ENCODE assay signal across 24 cellular contexts in genomic region chr6:168374051-168374502, GRCh38. TPM values are rescaled to one million over a fixed set of nuclear protein-coding genes. Genes with fewer than 3 reads are reported as not detected.
"Had no signal": no experiment of that assay in that cellular context is flagged by ENCODE, and none has a peak within 500 bp of the region (broad histone marks: within the 10 kb centered on the region; RNA-seq: fewer than 3 reads in every experiment).

No MANE protein-coding gene starts in this region.

- H3K27me3 Mint-ChIP-seq: activated B cell treated with CpG ODN at 0.5 μM for 24 hours; activated CD8-positive, alpha-beta T cell treated with anti-CD3 and anti-CD28 coated beads for 36 hours; activated T-helper 17 cell treated with anti-CD3 and anti-CD28 coated beads, Interleukin-2, amount 50 U/mL, for 72 hours; stimulated activated memory B cell treated with anti-CD40 and anti-IgM and Interleukin-4, amounts not matched to agents 10 μg/mL and 1 μg/mL and 100 μg/mL, for 72 hours had no signal

- H3K4me3 Mint-ChIP-seq: activated B cell treated with CpG ODN at 0.5 μM for 24 hours; activated CD8-positive, alpha-beta T cell treated with anti-CD3 and anti-CD28 coated beads for 36 hours; activated naive CD4-positive, alpha-beta T cell treated with anti-CD3 and anti-CD28 coated beads for 36 hours; activated naive CD8-positive, alpha-beta T cell treated with anti-CD3 and anti-CD28 coated beads, Interleukin-2, amount 50 U/mL, for 24 hours; activated T-helper 17 cell treated with anti-CD3 and anti-CD28 coated beads, Interleukin-2, amount 50 U/mL, for 72 hours; brain; naive B cell; neural crest cell; stimulated activated memory B cell treated with anti-CD40 and anti-IgM and Interleukin-4, amounts not matched to agents 10 μg/mL and 1 μg/mL and 100 μg/mL, for 72 hours had no signal

- H3K27ac ChIP-seq: colonic mucosa, left lung, psoas muscle had no signal

- DNase-seq: activated B cell treated with CpG ODN at 0.5 μM for 24 hours; activated CD4-positive, alpha-beta T cell treated with anti-CD3 and anti-CD28 coated beads for 4 hours; activated CD8-positive, alpha-beta T cell treated with anti-CD3 and anti-CD28 coated beads for 36 hours; activated naive CD4-positive, alpha-beta T cell treated with anti-CD3 and anti-CD28 coated beads for 36 hours; activated naive CD8-positive, alpha-beta T cell treated with anti-CD3 and anti-CD28 coated beads, Interleukin-2, amount 50 U/mL, for 24 hours; activated T-cell treated with anti-CD3 and anti-CD28 coated beads, Interleukin-2, amount 50 U/mL, for 1 hour; anterior cingulate cortex; central memory CD4-positive, alpha-beta T cell; colonic mucosa; erythroblast; foreskin melanocyte; kidney; naive B cell; small intestine; stimulated activated CD4-positive, alpha-beta T cell treated with anti-CD3 and anti-CD28 coated beads, Interleukin-4, amount 100 ng/mL, for 4 hours; T-helper 9 cell had no signal

- H3K4me1 Mint-ChIP-seq: activated B cell treated with CpG ODN at 0.5 μM for 24 hours; activated T-helper 17 cell treated with anti-CD3 and anti-CD28 coated beads, Interleukin-2, amount 50 U/mL, for 72 hours; naive B cell; stimulated activated memory B cell treated with anti-CD40 and anti-IgM and Interleukin-4, amounts not matched to agents 10 μg/mL and 1 μg/mL and 100 μg/mL, for 72 hours had no signal

- H3K4me3 ChIP-seq: colonic mucosa, left lung, psoas muscle had no signal

- H3K27ac Mint-ChIP-seq: activated B cell treated with CpG ODN at 0.5 μM for 24 hours; activated CD8-positive, alpha-beta T cell treated with anti-CD3 and anti-CD28 coated beads for 36 hours; activated naive CD4-positive, alpha-beta T cell treated with anti-CD3 and anti-CD28 coated beads for 36 hours; activated naive CD8-positive, alpha-beta T cell treated with anti-CD3 and anti-CD28 coated beads, Interleukin-2, amount 50 U/mL, for 24 hours; activated T-helper 17 cell treated with anti-CD3 and anti-CD28 coated beads, Interleukin-2, amount 50 U/mL, for 72 hours; brain; naive B cell; stimulated activated memory B cell treated with anti-CD40 and anti-IgM and Interleukin-4, amounts not matched to agents 10 μg/mL and 1 μg/mL and 100 μg/mL, for 72 hours had no signal

- H3K36me3 Mint-ChIP-seq: brain; naive B cell; stimulated activated memory B cell treated with anti-CD40 and anti-IgM and Interleukin-4, amounts not matched to agents 10 μg/mL and 1 μg/mL and 100 μg/mL, for 72 hours had no signal

- H3K9me3 Mint-ChIP-seq: activated B cell treated with CpG ODN at 0.5 μM for 24 hours; activated CD8-positive, alpha-beta T cell treated with anti-CD3 and anti-CD28 coated beads for 36 hours; activated naive CD4-positive, alpha-beta T cell treated with anti-CD3 and anti-CD28 coated beads for 36 hours; activated naive CD8-positive, alpha-beta T cell treated with anti-CD3 and anti-CD28 coated beads, Interleukin-2, amount 50 U/mL, for 24 hours; activated T-helper 17 cell treated with anti-CD3 and anti-CD28 coated beads, Interleukin-2, amount 50 U/mL, for 72 hours; neural crest cell; stimulated activated memory B cell treated with anti-CD40 and anti-IgM and Interleukin-4, amounts not matched to agents 10 μg/mL and 1 μg/mL and 100 μg/mL, for 72 hours had no signal

- H3K4me1 ChIP-seq: colonic mucosa, left lung, psoas muscle had no signal

- H3K9me3 ChIP-seq: colonic mucosa, left lung, psoas muscle had no signal

- ATAC-seq: activated CD8-positive, alpha-beta T cell treated with anti-CD3 and anti-CD28 coated beads for 36 hours; activated naive CD8-positive, alpha-beta T cell treated with anti-CD3 and anti-CD28 coated beads, Interleukin-2, amount 50 U/mL, for 24 hours; activated T-helper 17 cell treated with anti-CD3 and anti-CD28 coated beads, Interleukin-2, amount 50 U/mL, for 72 hours; left lung; psoas muscle; right cardiac atrium; stimulated activated memory B cell treated with anti-CD40 and anti-IgM and Interleukin-4, amounts not matched to agents 10 μg/mL and 1 μg/mL and 100 μg/mL, for 72 hours had no signal

- H3K36me3 ChIP-seq: colonic mucosa, left lung had no signal

- H3K27me3 ChIP-seq: colonic mucosa had no signal

RNA-seq across cellular contexts. Expression of gene DACT2, which starts 54.5 kb away (rescaled TPM):
- total RNA-seq: activated B cell treated with CpG ODN at 0.5 μM for 24 hours; activated CD8-positive, alpha-beta T cell treated with anti-CD3 and anti-CD28 coated beads for 36 hours; activated naive CD4-positive, alpha-beta T cell treated with anti-CD3 and anti-CD28 coated beads for 36 hours; mononuclear cell had no signal
